In genomic region chr1:152313970-152314369, GRCh38 we compare ENCODE assay signal across 29 cellular contexts. TPM values are rescaled to one million over a fixed set of nuclear protein-coding genes. Genes with fewer than 3 reads are reported as not detected.
"Had no signal": no experiment of that assay in that cellular context is flagged by ENCODE, and none has a peak within 500 bp of the region (broad histone marks: within the 10 kb centered on the region; RNA-seq: fewer than 3 reads in every experiment).

No MANE protein-coding gene starts in this region.

- H3K27me3 Mint-ChIP-seq: stimulated activated naive CD8-positive, alpha-beta T cell treated with anti-CD3 and anti-CD28 coated beads, Interleukin-15, amount 100 ng/mL, for 72 hours had no signal

- H3K36me3 ChIP-seq: esophagus squamous epithelium, prostate gland, upper lobe of right lung, vagina had no signal

- H3K27me3 ChIP-seq: esophagus squamous epithelium, foreskin keratinocyte, hepatocyte, sigmoid colon, testis, tibial nerve, upper lobe of right lung, vagina had no signal

- H3K27ac ChIP-seq: dorsolateral prefrontal cortex, esophagus squamous epithelium, foreskin keratinocyte, hepatocyte, parathyroid adenoma, prostate gland, sigmoid colon, skin epidermis, testis, tibial nerve, upper lobe of right lung, vagina had no signal

- H3K4me3 ChIP-seq: dorsolateral prefrontal cortex, esophagus squamous epithelium, hepatocyte, prostate gland, sigmoid colon, skin epidermis, testis, tibial nerve, upper lobe of right lung, vagina had no signal

- ATAC-seq: foreskin keratinocyte; naive thymus-derived CD4-positive, alpha-beta T cell; stimulated activated naive B cell treated with anti-CD40 and anti-IgM and Interleukin-4, amounts not matched to agents 10 μg/mL and 1 μg/mL and 100 μg/mL, for 72 hours; stimulated activated naive CD8-positive, alpha-beta T cell treated with anti-CD3 and anti-CD28 coated beads, Interleukin-15, amount 100 ng/mL, for 72 hours; upper lobe of right lung had no signal

- H3K4me3 Mint-ChIP-seq: naive thymus-derived CD4-positive, alpha-beta T cell; nephron progenitor cell; stimulated activated naive B cell treated with anti-CD40 and anti-IgM and Interleukin-4, amounts not matched to agents 10 μg/mL and 1 μg/mL and 100 μg/mL, for 72 hours; stimulated activated naive CD8-positive, alpha-beta T cell treated with anti-CD3 and anti-CD28 coated beads, Interleukin-15, amount 100 ng/mL, for 72 hours had no signal

- H3K79me2 ChIP-seq: hepatocyte, parathyroid adenoma had no signal

- H3K4me2 ChIP-seq: hepatocyte had no signal

- H2AFZ ChIP-seq: hepatocyte, parathyroid adenoma had no signal

- H3K9me3 ChIP-seq: esophagus squamous epithelium, prostate gland, testis, upper lobe of right lung, vagina had no signal

- H3K9ac ChIP-seq: parathyroid adenoma had no signal

- H3K4me1 Mint-ChIP-seq: nephron progenitor cell; stimulated activated naive B cell treated with anti-CD40 and anti-IgM and Interleukin-4, amounts not matched to agents 10 μg/mL and 1 μg/mL and 100 μg/mL, for 72 hours; stimulated activated naive CD8-positive, alpha-beta T cell treated with anti-CD3 and anti-CD28 coated beads, Interleukin-15, amount 100 ng/mL, for 72 hours had no signal

- H3K27ac Mint-ChIP-seq: naive thymus-derived CD4-positive, alpha-beta T cell; nephron progenitor cell; stimulated activated naive B cell treated with anti-CD40 and anti-IgM and Interleukin-4, amounts not matched to agents 10 μg/mL and 1 μg/mL and 100 μg/mL, for 72 hours had no signal

- DNase-seq: cortex of kidney; effector CD8-positive, alpha-beta T cell; esophagus squamous epithelium; foreskin keratinocyte; kidney glomerular epithelial cell; naive thymus-derived CD4-positive, alpha-beta T cell; nephron progenitor cell; retina; stimulated activated CD4-positive, alpha-beta T cell treated with anti-CD3 and anti-CD28 coated beads, Interleukin-2, amount 100 ng/mL, for 24 hours; stimulated activated CD4-positive, alpha-beta T cell treated with anti-CD3 and anti-CD28 coated beads, Interleukin-4, amount 100 ng/mL, for 4 hours; stimulated activated naive B cell treated with anti-CD40 and anti-IgM and Interleukin-4, amounts not matched to agents 10 μg/mL and 1 μg/mL and 100 μg/mL, for 72 hours; stimulated activated naive CD8-positive, alpha-beta T cell treated with anti-CD3 and anti-CD28 coated beads, Interleukin-15, amount 100 ng/mL, for 72 hours; testis; upper lobe of right lung had no signal

- H3K4me1 ChIP-seq: esophagus squamous epithelium, foreskin keratinocyte, parathyroid adenoma, prostate gland, sigmoid colon, testis, tibial nerve, upper lobe of right lung, vagina had no signal

RNA-seq across cellular contexts. Expression of gene FLG, which starts 11.1 kb away (rescaled TPM):
- total RNA-seq: epithelial cell of proximal tubule; hepatocyte; lung microvascular endothelial cell; mesenteric fat pad; mononuclear cell; naive thymus-derived CD4-positive, alpha-beta T cell; omental fat pad; sigmoid colon; subcutaneous adipose tissue; tibial nerve; upper lobe of right lung had no signal
- polyA plus RNA-seq: hepatocyte; naive thymus-derived CD4-positive, alpha-beta T cell had no signal

RNA-seq across cellular contexts. Expression of gene FLG2, which starts 45.8 kb away (rescaled TPM):
- total RNA-seq: epithelial cell of proximal tubule; hepatocyte; liver; lung microvascular endothelial cell; mesenteric fat pad; mononuclear cell; naive thymus-derived CD4-positive, alpha-beta T cell; omental fat pad; sigmoid colon; tibial nerve; upper lobe of right lung; vagina had no signal
- polyA plus RNA-seq: hepatocyte; liver; naive thymus-derived CD4-positive, alpha-beta T cell; sigmoid colon had no signal
